In the genomic region with DNA sequence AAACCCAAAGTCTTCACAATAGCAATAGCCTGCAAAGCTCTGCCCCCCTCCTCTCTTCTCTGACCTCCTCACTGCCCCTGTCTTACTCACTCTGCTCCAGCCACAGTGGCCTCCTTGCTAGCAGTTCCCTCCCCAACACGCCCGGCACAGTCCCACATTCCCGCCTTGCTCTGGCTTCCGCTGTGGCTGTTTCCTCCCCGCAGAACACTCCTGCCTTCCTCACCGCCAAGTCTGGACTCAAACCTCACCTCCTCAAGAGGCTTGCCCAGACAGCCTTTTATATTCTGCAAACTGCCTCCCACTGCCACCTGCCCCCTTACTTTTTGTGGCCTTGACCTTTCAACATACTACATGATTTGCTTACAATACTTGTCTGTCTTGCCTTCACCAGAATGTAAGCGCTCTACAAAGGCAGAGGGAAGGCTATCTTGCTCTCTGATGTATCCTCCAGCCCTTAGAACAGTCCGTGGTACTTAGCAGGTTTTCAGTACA, we compare ENCODE assay signal across 1 cellular context.
A peak's percentile ranks its signal among the peaks of the same experiment; 100 is the strongest.
TF ChIP-seq lines count a peak whose summit lies in the region.

No MANE protein-coding gene starts in this region.

TF ChIP-seq in HepG2, 621 proteins besides CTCF, POLR2A, EP300 and RAD21 (continued from another document):
- TF ChIP-seq, protein P1, sequence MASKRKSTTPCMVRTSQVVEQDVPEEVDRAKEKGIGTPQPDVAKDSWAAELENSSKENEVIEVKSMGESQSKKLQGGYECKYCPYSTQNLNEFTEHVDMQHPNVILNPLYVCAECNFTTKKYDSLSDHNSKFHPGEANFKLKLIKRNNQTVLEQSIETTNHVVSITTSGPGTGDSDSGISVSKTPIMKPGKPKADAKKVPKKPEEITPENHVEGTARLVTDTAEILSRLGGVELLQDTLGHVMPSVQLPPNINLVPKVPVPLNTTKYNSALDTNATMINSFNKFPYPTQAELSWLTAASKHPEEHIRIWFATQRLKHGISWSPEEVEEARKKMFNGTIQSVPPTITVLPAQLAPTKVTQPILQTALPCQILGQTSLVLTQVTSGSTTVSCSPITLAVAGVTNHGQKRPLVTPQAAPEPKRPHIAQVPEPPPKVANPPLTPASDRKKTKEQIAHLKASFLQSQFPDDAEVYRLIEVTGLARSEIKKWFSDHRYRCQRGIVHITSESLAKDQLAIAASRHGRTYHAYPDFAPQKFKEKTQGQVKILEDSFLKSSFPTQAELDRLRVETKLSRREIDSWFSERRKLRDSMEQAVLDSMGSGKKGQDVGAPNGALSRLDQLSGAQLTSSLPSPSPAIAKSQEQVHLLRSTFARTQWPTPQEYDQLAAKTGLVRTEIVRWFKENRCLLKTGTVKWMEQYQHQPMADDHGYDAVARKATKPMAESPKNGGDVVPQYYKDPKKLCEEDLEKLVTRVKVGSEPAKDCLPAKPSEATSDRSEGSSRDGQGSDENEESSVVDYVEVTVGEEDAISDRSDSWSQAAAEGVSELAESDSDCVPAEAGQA (IDR thresholded peaks at IDR 0.05; ENCODE audit: low read depth), result no peak
- TF ChIP-seq, protein P1 (CRISPR knock-in tag; IDR thresholded peaks at IDR 0.05; ENCODE audit: borderline replicate concordance), result 0 out of 2 replicates have a peak, but pooled peaks have one; percentile 36
- no peak; the same call in 1 of the 2 replicates for TF ChIP-seq KDM5B (CRISPR knock-in tag; IDR thresholded peaks at IDR 0.05; ENCODE audit: borderline replicate concordance)
- TF ChIP-seq ZFX (CRISPR knock-in tag; IDR thresholded peaks at IDR 0.05; ENCODE audit: low read depth), result no peak
- no peak for TF ChIP-seq MED1 (CRISPR knock-in tag; IDR thresholded peaks at IDR 0.05)
- TF ChIP-seq ZNF143 (CRISPR knock-in tag; IDR thresholded peaks at IDR 0.05), result no peak
- TF ChIP-seq, protein P2, sequence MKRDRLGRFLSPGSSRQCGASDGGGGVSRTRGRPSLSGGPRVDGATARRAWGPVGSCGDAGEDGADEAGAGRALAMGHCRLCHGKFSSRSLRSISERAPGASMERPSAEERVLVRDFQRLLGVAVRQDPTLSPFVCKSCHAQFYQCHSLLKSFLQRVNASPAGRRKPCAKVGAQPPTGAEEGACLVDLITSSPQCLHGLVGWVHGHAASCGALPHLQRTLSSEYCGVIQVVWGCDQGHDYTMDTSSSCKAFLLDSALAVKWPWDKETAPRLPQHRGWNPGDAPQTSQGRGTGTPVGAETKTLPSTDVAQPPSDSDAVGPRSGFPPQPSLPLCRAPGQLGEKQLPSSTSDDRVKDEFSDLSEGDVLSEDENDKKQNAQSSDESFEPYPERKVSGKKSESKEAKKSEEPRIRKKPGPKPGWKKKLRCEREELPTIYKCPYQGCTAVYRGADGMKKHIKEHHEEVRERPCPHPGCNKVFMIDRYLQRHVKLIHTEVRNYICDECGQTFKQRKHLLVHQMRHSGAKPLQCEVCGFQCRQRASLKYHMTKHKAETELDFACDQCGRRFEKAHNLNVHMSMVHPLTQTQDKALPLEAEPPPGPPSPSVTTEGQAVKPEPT (CRISPR knock-in tag; IDR thresholded peaks at IDR 0.05; ENCODE audit: low read depth), result 0 out of 2 replicates have a peak, but pooled peaks have one; percentile 21
- TF ChIP-seq HMGA1 (CRISPR knock-in tag; conservative IDR thresholded peaks at IDR 0.05), result no peak
- no peak for TF ChIP-seq ZNF501 (CRISPR knock-in tag; IDR thresholded peaks at IDR 0.05)
- no peak for TF ChIP-seq CENPX (CRISPR knock-in tag; IDR thresholded peaks at IDR 0.05)
- no peak for TF ChIP-seq ARNT (IDR thresholded peaks at IDR 0.05)
- TF ChIP-seq, protein P3, sequence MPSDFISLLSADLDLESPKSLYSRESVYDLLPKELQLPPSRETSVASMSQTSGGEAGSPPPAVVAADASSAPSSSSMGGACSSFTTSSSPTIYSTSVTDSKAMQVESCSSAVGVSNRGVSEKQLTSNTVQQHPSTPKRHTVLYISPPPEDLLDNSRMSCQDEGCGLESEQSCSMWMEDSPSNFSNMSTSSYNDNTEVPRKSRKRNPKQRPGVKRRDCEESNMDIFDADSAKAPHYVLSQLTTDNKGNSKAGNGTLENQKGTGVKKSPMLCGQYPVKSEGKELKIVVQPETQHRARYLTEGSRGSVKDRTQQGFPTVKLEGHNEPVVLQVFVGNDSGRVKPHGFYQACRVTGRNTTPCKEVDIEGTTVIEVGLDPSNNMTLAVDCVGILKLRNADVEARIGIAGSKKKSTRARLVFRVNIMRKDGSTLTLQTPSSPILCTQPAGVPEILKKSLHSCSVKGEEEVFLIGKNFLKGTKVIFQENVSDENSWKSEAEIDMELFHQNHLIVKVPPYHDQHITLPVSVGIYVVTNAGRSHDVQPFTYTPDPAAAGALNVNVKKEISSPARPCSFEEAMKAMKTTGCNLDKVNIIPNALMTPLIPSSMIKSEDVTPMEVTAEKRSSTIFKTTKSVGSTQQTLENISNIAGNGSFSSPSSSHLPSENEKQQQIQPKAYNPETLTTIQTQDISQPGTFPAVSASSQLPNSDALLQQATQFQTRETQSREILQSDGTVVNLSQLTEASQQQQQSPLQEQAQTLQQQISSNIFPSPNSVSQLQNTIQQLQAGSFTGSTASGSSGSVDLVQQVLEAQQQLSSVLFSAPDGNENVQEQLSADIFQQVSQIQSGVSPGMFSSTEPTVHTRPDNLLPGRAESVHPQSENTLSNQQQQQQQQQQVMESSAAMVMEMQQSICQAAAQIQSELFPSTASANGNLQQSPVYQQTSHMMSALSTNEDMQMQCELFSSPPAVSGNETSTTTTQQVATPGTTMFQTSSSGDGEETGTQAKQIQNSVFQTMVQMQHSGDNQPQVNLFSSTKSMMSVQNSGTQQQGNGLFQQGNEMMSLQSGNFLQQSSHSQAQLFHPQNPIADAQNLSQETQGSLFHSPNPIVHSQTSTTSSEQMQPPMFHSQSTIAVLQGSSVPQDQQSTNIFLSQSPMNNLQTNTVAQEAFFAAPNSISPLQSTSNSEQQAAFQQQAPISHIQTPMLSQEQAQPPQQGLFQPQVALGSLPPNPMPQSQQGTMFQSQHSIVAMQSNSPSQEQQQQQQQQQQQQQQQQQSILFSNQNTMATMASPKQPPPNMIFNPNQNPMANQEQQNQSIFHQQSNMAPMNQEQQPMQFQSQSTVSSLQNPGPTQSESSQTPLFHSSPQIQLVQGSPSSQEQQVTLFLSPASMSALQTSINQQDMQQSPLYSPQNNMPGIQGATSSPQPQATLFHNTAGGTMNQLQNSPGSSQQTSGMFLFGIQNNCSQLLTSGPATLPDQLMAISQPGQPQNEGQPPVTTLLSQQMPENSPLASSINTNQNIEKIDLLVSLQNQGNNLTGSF (CRISPR knock-in tag; IDR thresholded peaks at IDR 0.05), result 0 out of 2 replicates have a peak, but pooled peaks have one; percentile 6
- TF ChIP-seq GATAD1 (CRISPR knock-in tag; IDR thresholded peaks at IDR 0.05), result no peak
- TF ChIP-seq, protein P4, sequence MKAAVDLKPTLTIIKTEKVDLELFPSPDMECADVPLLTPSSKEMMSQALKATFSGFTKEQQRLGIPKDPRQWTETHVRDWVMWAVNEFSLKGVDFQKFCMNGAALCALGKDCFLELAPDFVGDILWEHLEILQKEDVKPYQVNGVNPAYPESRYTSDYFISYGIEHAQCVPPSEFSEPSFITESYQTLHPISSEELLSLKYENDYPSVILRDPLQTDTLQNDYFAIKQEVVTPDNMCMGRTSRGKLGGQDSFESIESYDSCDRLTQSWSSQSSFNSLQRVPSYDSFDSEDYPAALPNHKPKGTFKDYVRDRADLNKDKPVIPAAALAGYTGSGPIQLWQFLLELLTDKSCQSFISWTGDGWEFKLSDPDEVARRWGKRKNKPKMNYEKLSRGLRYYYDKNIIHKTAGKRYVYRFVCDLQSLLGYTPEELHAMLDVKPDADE (CRISPR knock-in tag; IDR thresholded peaks at IDR 0.05), result no peak
- TF ChIP-seq MXD4 (CRISPR knock-in tag; IDR thresholded peaks at IDR 0.05), result no peak; the same call in 1 of the 2 replicates
- TF ChIP-seq ZFP41 (CRISPR knock-in tag; IDR thresholded peaks at IDR 0.05; ENCODE audit: borderline replicate concordance), result no peak
- TF ChIP-seq, protein P5, sequence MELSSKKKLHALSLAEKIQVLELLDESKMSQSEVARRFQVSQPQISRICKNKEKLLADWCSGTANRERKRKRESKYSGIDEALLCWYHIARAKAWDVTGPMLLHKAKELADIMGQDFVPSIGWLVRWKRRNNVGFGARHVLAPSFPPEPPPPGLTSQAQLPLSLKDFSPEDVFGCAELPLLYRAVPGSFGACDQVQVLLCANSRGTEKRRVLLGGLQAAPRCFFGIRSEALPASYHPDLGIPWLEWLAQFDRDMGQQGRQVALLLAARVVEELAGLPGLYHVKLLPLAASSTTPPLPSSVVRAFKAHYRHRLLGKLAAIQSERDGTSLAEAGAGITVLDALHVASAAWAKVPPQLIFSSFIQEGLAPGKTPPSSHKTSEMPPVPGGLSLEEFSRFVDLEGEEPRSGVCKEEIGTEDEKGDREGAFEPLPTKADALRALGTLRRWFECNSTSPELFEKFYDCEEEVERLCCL (CRISPR knock-in tag; IDR thresholded peaks at IDR 0.05; ENCODE audit: borderline replicate concordance), result 0 out of 2 replicates have a peak, but pooled peaks have one; percentile 20
- TF ChIP-seq KDM4B (CRISPR knock-in tag; IDR thresholded peaks at IDR 0.05), result peak; percentile 2; the same call in 1 of the 2 replicates
- no peak for TF ChIP-seq NFRKB (IDR thresholded peaks at IDR 0.05)
- no peak for TF ChIP-seq FOSL2 (CRISPR knock-in tag; IDR thresholded peaks at IDR 0.05)
- no peak for TF ChIP-seq ZBTB7A (CRISPR knock-in tag; IDR thresholded peaks at IDR 0.05)
- no peak for TF ChIP-seq U2AF1 (optimal IDR thresholded peaks at IDR 0.05; ENCODE audit: low read depth, low read length)
TF ChIP-seq in HepG2: peak in this region for 54.
